Comparison of ENCODE assay signal across 9 cellular contexts in the genomic region with DNA sequence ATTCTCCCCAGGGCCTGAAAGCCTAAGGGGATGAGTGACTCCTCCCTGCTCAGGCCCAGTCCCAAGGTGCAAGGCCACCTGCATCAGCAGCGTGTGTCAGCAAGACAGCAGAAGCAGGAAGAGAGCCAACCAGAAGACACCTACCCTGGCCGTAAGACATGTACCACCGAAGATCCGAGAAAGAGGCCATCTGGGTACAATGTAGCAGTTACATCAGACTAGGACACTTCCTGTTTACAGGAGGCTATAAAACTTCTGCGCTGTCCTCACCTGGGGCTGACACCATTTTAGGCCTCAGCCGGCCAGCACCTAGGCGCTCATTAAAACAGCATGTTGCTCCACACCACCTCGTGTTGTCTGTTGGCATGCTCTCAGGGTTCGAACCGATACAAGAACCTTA.
"Had no signal": no experiment of that assay in that cellular context is flagged by ENCODE, and none has a peak within 500 bp of the region (broad histone marks: within the 10 kb centered on the region; RNA-seq: fewer than 3 reads in every experiment).

No MANE protein-coding gene starts in this region.

- H3K4me3 ChIP-seq: GM23248, HAP-1 had no signal

- H3K36me3 Mint-ChIP-seq: IgD-negative memory B cell had no signal

- ATAC-seq: HCT116, HepG2 had no signal

- H3K9ac ChIP-seq: GM23248 had no signal

- H3K36me3 ChIP-seq: HAP-1 had no signal

- H2AFZ ChIP-seq: GM23248 had no signal

- FAIRE-seq: HepG2 had no signal

- H3K4me1 Mint-ChIP-seq: IgD-negative memory B cell had no signal

- H3K4me3 Mint-ChIP-seq: HFFc6, IgD-negative memory B cell had no signal

- DNase-seq: GM23248, GOT3, H7, HFFc6 had no signal

- H3K27ac ChIP-seq: GM23248, HL-60 had no signal

- H3K27ac Mint-ChIP-seq: HFFc6 had no signal
